In the genomic region with DNA sequence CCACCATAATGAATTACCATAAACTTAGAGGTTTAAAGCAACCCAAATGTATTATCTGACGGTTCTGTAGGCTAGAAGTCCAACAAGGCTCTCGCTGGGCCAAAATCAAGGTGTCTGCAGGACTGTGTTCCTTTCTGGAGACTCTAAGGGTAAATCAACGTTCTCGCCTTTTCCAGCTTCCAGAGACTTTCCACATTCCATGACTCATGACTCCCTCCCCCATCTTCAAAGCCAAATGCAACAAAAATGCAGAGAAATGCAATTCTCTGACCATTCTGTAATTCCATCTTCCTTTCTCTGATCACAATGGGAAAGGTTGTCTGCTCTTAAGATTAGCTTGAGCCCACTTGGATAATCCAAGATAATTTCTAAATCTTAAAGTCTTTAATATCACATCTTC, we compare ENCODE assay signal across 16 cellular contexts.
DNase-seq lines count a peak whose midpoint lies in the region; ATAC-seq and TF ChIP-seq lines count a peak whose summit lies in the region.
"Had no signal": no experiment of that assay in that cellular context is flagged by ENCODE, and none has a peak within 500 bp of the region (broad histone marks: within the 10 kb centered on the region; RNA-seq: fewer than 3 reads in every experiment).

No MANE protein-coding gene starts in this region.

- BruUV-seq in IMR-90 (replicated peaks; lab: Mats Ljungman, UMichigan), result no TSS peak

- H3K79me2 ChIP-seq in osteoblast (ENCODE audit: insufficient read depth, low read length), result no peaks in the 10 kb centered on the region

- H3K4ac ChIP-seq in IMR-90 (ENCODE audit: low read depth, low read length), result no peak overlapping the region

- TF ChIP-seq CTCF in IMR-90 (conservative IDR thresholded peaks at IDR 0.05; ENCODE audit: low read depth, low read length) (no peak), brain microvascular endothelial cell (IDR thresholded peaks at IDR 0.05; ENCODE audit: low read depth, low read length, missing control alignments) (no peak), fibroblast of the aortic adventitia (IDR thresholded peaks at IDR 0.05; ENCODE audit: insufficient read depth, low read length) (no peak), osteoblast (IDR thresholded peaks at IDR 0.05; ENCODE audit: extremely low read depth, low read depth, low read length) (no peak), heart right ventricle (IDR thresholded peaks at IDR 0.05) (no peak), transverse colon (IDR thresholded peaks at IDR 0.05) (no peak)

- H2AK9ac ChIP-seq in IMR-90 (replicated peaks; ENCODE audit: low read depth, low read length, poor library complexity), result no peak overlapping the region

- no peak for TF ChIP-seq POLR2A in IMR-90 (IDR thresholded peaks at IDR 0.05; ENCODE audit: low read depth, low read length)
- TF ChIP-seq POLR2A in transverse colon (IDR thresholded peaks at IDR 0.05), result no peak

- no peaks in the 10 kb centered on the region for H4K20me1 ChIP-seq in IMR-90 (ENCODE audit: insufficient read depth, low read length)
- no peaks in the 10 kb centered on the region for H4K20me1 ChIP-seq in osteoblast (ENCODE audit: insufficient read depth, low read length)

- no peak overlapping the region for H2BK120ac ChIP-seq in IMR-90 (ENCODE audit: low read depth, low read length)

- no peak overlapping the region for H2BK5ac ChIP-seq in IMR-90 (ENCODE audit: low read depth, low read length, poor library complexity, severe bottlenecking)

- no peak for ATAC-seq in IMR-90 (ENCODE audit: low read depth)
- no peak for ATAC-seq in HG02981 (IDR thresholded peaks at IDR 0.05; ENCODE audit: unreplicated experiment)
- ATAC-seq in heart right ventricle, result no peak

- dilution Hi-C loops in IMR-90 (cut with HindIII; ENCODE audit: low sequenced_read_pairs, unreplicated experiment), result no loop called here

- in situ Hi-C loops in IMR-90 (cut with MboI; ENCODE audit: low sequenced_read_pairs) (no loop called here), brain microvascular endothelial cell (cut with HindIII; ENCODE audit: low pct_ligation_motif_present, low sequenced_read_pairs) (no loop called here), transverse colon (cut with MboI; ENCODE audit: low pct_ligation_motif_present in 1 of 4, low pct_unique_long_range_greater_than_20kb in 1 of 4, low sequenced_read_pairs in 3 of 4) (no loop called here)

- H3K27ac ChIP-seq in IMR-90 (ENCODE audit: insufficient read depth, low read length) (no peak overlapping the region), brain microvascular endothelial cell (no peak overlapping the region), osteoblast (ENCODE audit: low read depth, low read length) (peak overlapping the region; percentile 18), heart right ventricle (no peak overlapping the region), transverse colon (no peak overlapping the region)
- H3K27ac ChIP-seq: RWPE1 had no signal

- no peaks in the 10 kb centered on the region for H3K4me1 ChIP-seq in IMR-90 (ENCODE audit: control insufficient read depth, insufficient read depth, low read length)
- peaks cover 27% of the 10 kb centered on the region for H3K4me1 ChIP-seq in osteoblast (ENCODE audit: insufficient read depth, low read length)
- H3K4me1 ChIP-seq in heart right ventricle, result peaks cover 0 to 19% (median 4%) of the 10 kb centered on the region in 9 donors
- no peaks in the 10 kb centered on the region for H3K4me1 ChIP-seq in transverse colon

- H2BK20ac ChIP-seq in IMR-90 (ENCODE audit: low read depth, low read length), result no peak overlapping the region

- no peak overlapping the region for H3K56ac ChIP-seq in IMR-90 (ENCODE audit: extremely low read depth, insufficient read depth, low read length)

- 100% methylated on average over 1 of the region's 4 CpGs; no CpG with 5 or more reads in 1 of the 2 experiments for WGBS in IMR-90 (ENCODE audit: extremely low coverage in 2 of 2, insufficient read length in 1 of 2), 2 experiments
- WGBS in heart right ventricle, 2 donors, result 71 to 83% methylated on average over 4 of the region's 4 CpGs
- 75 to 86% methylated on average over 4 of the region's 4 CpGs for WGBS in transverse colon (ENCODE audit: low coverage in 1 of 2), 2 donors

- no peak overlapping the region for H3K14ac ChIP-seq in IMR-90 (replicated peaks; ENCODE audit: low read depth, low read length)

- no peak overlapping the region for H2AK5ac ChIP-seq in IMR-90 (ENCODE audit: low read depth, low read length)

- H3K9me1 ChIP-seq in IMR-90 (ENCODE audit: insufficient read depth, low read length), result no peaks in the 10 kb centered on the region

- no peak overlapping the region for H3K9ac ChIP-seq in IMR-90 (ENCODE audit: low read depth, low read length)

- no peak overlapping the region for H3K23ac ChIP-seq in IMR-90 (ENCODE audit: low read depth, low read length)

- TF ChIP-seq EP300 in transverse colon (IDR thresholded peaks at IDR 0.05; ENCODE audit: low read depth), result no peak

- no peak overlapping the region for H3K18ac ChIP-seq in IMR-90 (ENCODE audit: low read depth, low read length)

- H3K4me3 ChIP-seq in IMR-90 (ENCODE audit: insufficient read depth, low read depth, low read length) (no peak overlapping the region), brain microvascular endothelial cell (ENCODE audit: low read depth, low read length) (no peak overlapping the region), fibroblast of the aortic adventitia (ENCODE audit: low read depth, low read length) (no peak overlapping the region), osteoblast (ENCODE audit: insufficient read depth, low read length) (no peak overlapping the region), heart right ventricle (no peak overlapping the region), transverse colon (no peak overlapping the region)

- H3K36me3 ChIP-seq in IMR-90 (ENCODE audit: control insufficient read depth, insufficient read depth, low read length) (no peaks in the 10 kb centered on the region), brain microvascular endothelial cell (replicated peaks) (no peaks in the 10 kb centered on the region), osteoblast (ENCODE audit: insufficient read depth, low read length) (no peaks in the 10 kb centered on the region), heart right ventricle (no peaks in the 10 kb centered on the region), transverse colon (no peaks in the 10 kb centered on the region)

- no peak overlapping the region for H4K91ac ChIP-seq in IMR-90 (ENCODE audit: insufficient read depth, low read depth, low read length)

- H3K4me2 ChIP-seq in IMR-90 (ENCODE audit: low read depth, low read length), result no peak overlapping the region
- no peak overlapping the region for H3K4me2 ChIP-seq in osteoblast (ENCODE audit: insufficient read depth, low read length)

- no peak overlapping the region for H2AFZ ChIP-seq in IMR-90 (replicated peaks; ENCODE audit: low read length, poor library complexity)
- peak overlapping the region; percentile 43 for H2AFZ ChIP-seq in osteoblast (ENCODE audit: low read length)

- H3K9me3 ChIP-seq in IMR-90 (ENCODE audit: control insufficient read depth, insufficient read depth, low read length) (peaks cover 2% of the 10 kb centered on the region; the same call in 1 of the 2 replicates), osteoblast (ENCODE audit: low read depth, low read length) (peaks cover 3% of the 10 kb centered on the region), heart right ventricle (peaks cover 0 to 24% (median 0%) of the 10 kb centered on the region in 11 donors), transverse colon (no peaks in the 10 kb centered on the region)

- no peak for TF ChIP-seq RAD21 in IMR-90 (IDR thresholded peaks at IDR 0.05; ENCODE audit: low read length)

- no peaks in the 10 kb centered on the region for H3K27me3 ChIP-seq in IMR-90 (ENCODE audit: control insufficient read depth, insufficient read depth, low read length)
- H3K27me3 ChIP-seq in brain microvascular endothelial cell (replicated peaks), result no peaks in the 10 kb centered on the region
- H3K27me3 ChIP-seq in osteoblast (ENCODE audit: insufficient read depth, low read length), result no peaks in the 10 kb centered on the region
- no peaks in the 10 kb centered on the region for H3K27me3 ChIP-seq in heart right ventricle
- H3K27me3 ChIP-seq in transverse colon, result no peaks in the 10 kb centered on the region

- no peak overlapping the region for H2BK15ac ChIP-seq in IMR-90 (ENCODE audit: low read depth, low read length)

- POLR2A ChIA-PET in IMR-90 (lab: Charles Lee; ENCODE audit: unreplicated experiment), result no interaction called here

- peak overlapping the region in 1 of 2 experiments; percentile 12; a peak in 1 of 4 replicates for H4K8ac ChIP-seq in IMR-90 (ENCODE audit: low read depth in 2 of 2, low read length in 2 of 2)

- H3K79me1 ChIP-seq in IMR-90 (ENCODE audit: low read depth in 1 of 2, low read length in 2 of 2), result no peaks in the 10 kb centered on the region

- no peak overlapping the region for H4K5ac ChIP-seq in IMR-90 (ENCODE audit: low read depth, low read length)

- intact Hi-C loops in IMR-90 (cut with micrococcal nuclease), result no loop called here
- intact Hi-C loops in heart right ventricle (cut with DNase I), result loop anchor here in 1 of 10 donors (2.0 kb wide), 1 partner anchor 33 kb away; no protein-coding TSS in a partner anchor
- intact Hi-C loops in transverse colon (cut with DNase I; ENCODE audit: low total_unique reads), result no loop called here

- peak; percentile 33 for DNase-seq in IMR-90
- DNase-seq in brain microvascular endothelial cell, result peak; percentile 52
- DNase-seq in fibroblast of the aortic adventitia (ENCODE audit: low read depth), result peak; percentile 52
- DNase-seq in osteoblast (ENCODE audit: insufficient read length, low spot score, missing footprints), result no peak
- no peak for DNase-seq in heart right ventricle
- no peak for DNase-seq in NCI-H146 (lab: John Stamatoyannopoulos, UW)
- no peak for DNase-seq in transverse colon
- DNase-seq: Calu3; CD4-positive, alpha-beta T cell; H9; NCI-H1436; NCI-H2029 treated with DMSO at 0.1 percent for 48 hours; NCI-H2171 treated with DMSO at 0.1 percent for 48 hours; NCI-H748 treated with DMSO at 0.1 percent for 48 hours had no signal

- CTCF ChIA-PET in IMR-90 (lab: Yijun Ruan, JAX), result no interaction called here

TF ChIP-seq in IMR-90, 13 proteins besides CTCF, POLR2A, EP300 and RAD21 (continues in another document):
- no peak for TF ChIP-seq MXI1 (IDR thresholded peaks at IDR 0.05; ENCODE audit: borderline replicate concordance, low read depth, low read length)
- TF ChIP-seq, protein P1, sequence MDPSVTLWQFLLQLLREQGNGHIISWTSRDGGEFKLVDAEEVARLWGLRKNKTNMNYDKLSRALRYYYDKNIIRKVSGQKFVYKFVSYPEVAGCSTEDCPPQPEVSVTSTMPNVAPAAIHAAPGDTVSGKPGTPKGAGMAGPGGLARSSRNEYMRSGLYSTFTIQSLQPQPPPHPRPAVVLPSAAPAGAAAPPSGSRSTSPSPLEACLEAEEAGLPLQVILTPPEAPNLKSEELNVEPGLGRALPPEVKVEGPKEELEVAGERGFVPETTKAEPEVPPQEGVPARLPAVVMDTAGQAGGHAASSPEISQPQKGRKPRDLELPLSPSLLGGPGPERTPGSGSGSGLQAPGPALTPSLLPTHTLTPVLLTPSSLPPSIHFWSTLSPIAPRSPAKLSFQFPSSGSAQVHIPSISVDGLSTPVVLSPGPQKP (IDR thresholded peaks at IDR 0.05; ENCODE audit: borderline replicate concordance, low read depth, low read length), result no peak
- no peak for TF ChIP-seq CHD1 (IDR thresholded peaks at IDR 0.05; ENCODE audit: low read depth, low read length)

Comparison
In these comparisons a context has a peak if more than half of its experiments do, and no peak if none do; other contexts are left out.
1. DNase-seq: peak in IMR-90 (single experiment), brain microvascular endothelial cell (single experiment) and fibroblast of the aortic adventitia (single experiment); none in osteoblast (single experiment), heart right ventricle (0 of 2), NCI-H146 (single experiment) and transverse colon (single experiment).